In genomic region chr11:44934735-44935250, GRCh38 we compare ENCODE assay signal across 1 cellular context.
TF ChIP-seq lines count a peak whose summit lies in the region.

No MANE protein-coding gene starts in this region.

TF ChIP-seq in HepG2, 621 proteins besides CTCF, POLR2A, EP300 and RAD21:
- TF ChIP-seq ZHX2 (IDR thresholded peaks at IDR 0.05; ENCODE audit: low read depth) = no peak
- no peak for TF ChIP-seq ZHX2 (CRISPR knock-in tag; IDR thresholded peaks at IDR 0.05; ENCODE audit: borderline replicate concordance)
- peak; percentile 45; the same call in 1 of the 2 replicates for TF ChIP-seq MAFF (IDR thresholded peaks at IDR 0.05; ENCODE audit: low read depth, low read length)
- peak; percentile 64 to 77 for TF ChIP-seq MAFK (conservative IDR thresholded peaks at IDR 0.05 in 1 of 2, IDR thresholded peaks at IDR 0.05 in 1 of 2; ENCODE audit: low read length in 2 of 2)
- no peak for TF ChIP-seq RERE (CRISPR knock-in tag; IDR thresholded peaks at IDR 0.05; ENCODE audit: low read depth)
